11 cellular contexts compared by ENCODE assay signal in the genomic region with DNA sequence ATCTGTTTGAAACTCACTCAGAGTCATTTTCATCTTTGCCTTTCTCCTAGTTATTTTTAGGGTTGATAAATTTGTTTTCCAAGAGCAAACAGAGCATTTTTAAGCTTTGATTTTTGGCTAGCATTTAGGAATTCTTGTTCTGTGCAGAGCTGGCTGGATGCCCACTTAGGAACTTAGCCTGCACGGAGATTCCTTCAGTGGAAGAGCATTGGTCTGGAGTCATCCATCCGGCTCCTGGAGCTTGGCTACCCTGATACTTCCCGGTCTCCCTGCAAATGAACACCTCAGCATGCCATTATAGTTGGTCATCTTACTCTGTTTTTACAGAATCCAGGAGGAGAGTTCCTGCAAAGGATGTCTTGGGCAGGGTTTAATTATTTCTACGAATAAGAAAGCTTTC. TPM values are rescaled to one million over a fixed set of nuclear protein-coding genes. Genes with fewer than 3 reads are reported as not detected.
A peak's percentile ranks its signal among the peaks of the same experiment; 100 is the strongest.
DNase-seq lines count a peak whose midpoint lies in the region; ATAC-seq and TF ChIP-seq lines count a peak whose summit lies in the region.
"Had no signal": no experiment of that assay in that cellular context is flagged by ENCODE, and none has a peak within 500 bp of the region (broad histone marks: within the 10 kb centered on the region; RNA-seq: fewer than 3 reads in every experiment).

No MANE protein-coding gene starts in this region.

- DNase-seq in BJ (ENCODE audit: low read depth) (peak; percentile 27), fibroblast of the aortic adventitia (ENCODE audit: low read depth) (peak; percentile 93), prostate gland (ENCODE audit: low spot score) (peak; percentile 40), mesothelial cell of epicardium (ENCODE audit: low spot score in 2 of 2, unreplicated experiment in 2 of 2) (no peak), SKM-1 treated with dmso at 0.1 percent for 144 hours (lab: John Stamatoyannopoulos, UW; ENCODE audit: unreplicated experiment) (no peak)
- no peak for DNase-seq in activated naive CD4-positive, alpha-beta T cell treated with anti-CD3 and anti-CD28 coated beads, Interleukin-2, amount 10 ng/mL, durations not matched to agents 7 days and 5 days
- DNase-seq: NCI-H82 had no signal

- H3K27me3 Mint-ChIP-seq in mesothelial cell of epicardium (ENCODE audit: low read depth), result peaks cover 12% of the 10 kb centered on the region
- H3K27me3 Mint-ChIP-seq in activated naive CD4-positive, alpha-beta T cell treated with anti-CD3 and anti-CD28 coated beads, Interleukin-2, amount 10 ng/mL, durations not matched to agents 7 days and 5 days, result peaks cover 15% of the 10 kb centered on the region

- H3K4me3 ChIP-seq in BJ (ENCODE audit: low read depth, low read length) (no peak overlapping the region), fibroblast of the aortic adventitia (ENCODE audit: low read depth, low read length) (no peak overlapping the region), prostate gland (no peak overlapping the region)

- H3K4me1 ChIP-seq in prostate gland (replicated peaks), result no peaks in the 10 kb centered on the region

- 0 out of 2 replicates have a peak, but pooled peaks cover 1% of the 10 kb centered on the region for H3K27me3 ChIP-seq in BJ (ENCODE audit: control insufficient read depth, insufficient read depth, low read length)
- no peaks in the 10 kb centered on the region for H3K27me3 ChIP-seq in prostate gland (replicated peaks; ENCODE audit: insufficient read depth)

- no peak overlapping the region for H3K27ac Mint-ChIP-seq in mesothelial cell of epicardium
- no peak overlapping the region for H3K27ac Mint-ChIP-seq in activated naive CD4-positive, alpha-beta T cell treated with anti-CD3 and anti-CD28 coated beads, Interleukin-2, amount 10 ng/mL, durations not matched to agents 7 days and 5 days
- H3K27ac Mint-ChIP-seq: IgD-negative memory B cell, WTC11 had no signal

- H3K36me3 Mint-ChIP-seq in mesothelial cell of epicardium, result no peaks in the 10 kb centered on the region
- no peaks in the 10 kb centered on the region for H3K36me3 Mint-ChIP-seq in activated naive CD4-positive, alpha-beta T cell treated with anti-CD3 and anti-CD28 coated beads, Interleukin-2, amount 10 ng/mL, durations not matched to agents 7 days and 5 days
- H3K36me3 Mint-ChIP-seq: WTC11 had no signal

- CTCF ChIA-PET in BJ (lab: Yijun Ruan, JAX), result interaction anchor here (0.6 kb wide), 1 partner anchor 160 kb away, joined by 3 read pairs; no protein-coding TSS in a partner anchor
- CTCF ChIA-PET in activated naive CD4-positive, alpha-beta T cell treated with anti-CD3 and anti-CD28 coated beads, Interleukin-2, amount 10 ng/mL, durations not matched to agents 7 days and 5 days (lab: Charles Lee), result no interaction called here

- peaks cover 5% of the 10 kb centered on the region for H3K4me1 Mint-ChIP-seq in mesothelial cell of epicardium
- peaks cover 2% of the 10 kb centered on the region for H3K4me1 Mint-ChIP-seq in activated naive CD4-positive, alpha-beta T cell treated with anti-CD3 and anti-CD28 coated beads, Interleukin-2, amount 10 ng/mL, durations not matched to agents 7 days and 5 days

- no peak overlapping the region for H3K4me3 Mint-ChIP-seq in mesothelial cell of epicardium
- no peak overlapping the region for H3K4me3 Mint-ChIP-seq in activated naive CD4-positive, alpha-beta T cell treated with anti-CD3 and anti-CD28 coated beads, Interleukin-2, amount 10 ng/mL, durations not matched to agents 7 days and 5 days
- H3K4me3 Mint-ChIP-seq: IgD-negative memory B cell, WTC11 had no signal

- ATAC-seq in SK-N-SH treated with all-trans-retinoic acid at 6 μM for 48 hours, result peak; percentile 88
- no peak for ATAC-seq in esophagus mucosa
- ATAC-seq: WTC11 had no signal

- POLR2A ChIA-PET in BJ (lab: Charles Lee), result no interaction called here

- WGBS in prostate gland, result 21% methylated on average over 4 of the region's 4 CpGs

- TF ChIP-seq CTCF in BJ (IDR thresholded peaks at IDR 0.05; ENCODE audit: insufficient read depth, low read depth, low read length) (no peak), fibroblast of the aortic adventitia (IDR thresholded peaks at IDR 0.05; ENCODE audit: insufficient read depth, low read length) (no peak), prostate gland (IDR thresholded peaks at IDR 0.05) (no peak), mesothelial cell of epicardium (IDR thresholded peaks at IDR 0.05; ENCODE audit: unreplicated experiment) (no peak)

- no peaks in the 10 kb centered on the region for H3K9me3 ChIP-seq in prostate gland

- H3K9me3 Mint-ChIP-seq in mesothelial cell of epicardium, result no peaks in the 10 kb centered on the region
- H3K9me3 Mint-ChIP-seq in activated naive CD4-positive, alpha-beta T cell treated with anti-CD3 and anti-CD28 coated beads, Interleukin-2, amount 10 ng/mL, durations not matched to agents 7 days and 5 days, result no peaks in the 10 kb centered on the region
- H3K9me3 Mint-ChIP-seq: IgD-negative memory B cell had no signal

- TF ChIP-seq POLR2A in prostate gland (IDR thresholded peaks at IDR 0.05), result no peak

- intact Hi-C loops in prostate gland (cut with DNase I), result no loop called here

- H3K36me3 ChIP-seq in BJ (ENCODE audit: control insufficient read depth, insufficient read depth, low read length) (no peaks in the 10 kb centered on the region), prostate gland (no peaks in the 10 kb centered on the region)

- no peak overlapping the region for H3K27ac ChIP-seq in prostate gland

TF ChIP-seq in SK-N-SH treated with all-trans-retinoic acid at 6 μM for 48 hours, 23 proteins besides CTCF, POLR2A, EP300 and RAD21:
- TF ChIP-seq SNAI2 (CRISPR knock-in tag; IDR thresholded peaks at IDR 0.05) (no peak), ARNTL (CRISPR knock-in tag; IDR thresholded peaks at IDR 0.05; ENCODE audit: borderline replicate concordance, low read depth) (no peak), PPARA (CRISPR knock-in tag; IDR thresholded peaks at IDR 0.05; ENCODE audit: borderline replicate concordance) (no peak), BACH2 (CRISPR knock-in tag; IDR thresholded peaks at IDR 0.05; ENCODE audit: borderline replicate concordance) (no peak), ZFP3 (CRISPR knock-in tag; IDR thresholded peaks at IDR 0.05) (no peak), CSDC2 (CRISPR knock-in tag; IDR thresholded peaks at IDR 0.05) (no peak), ZNF8 (CRISPR knock-in tag; IDR thresholded peaks at IDR 0.05) (no peak), ISL1 (CRISPR knock-in tag; IDR thresholded peaks at IDR 0.05) (no peak), ZNF70 (CRISPR knock-in tag; IDR thresholded peaks at IDR 0.05) (no peak), ZFP30 (CRISPR knock-in tag; IDR thresholded peaks at IDR 0.05) (no peak), GLIS3 (CRISPR knock-in tag; IDR thresholded peaks at IDR 0.05) (no peak), TOX (CRISPR knock-in tag; IDR thresholded peaks at IDR 0.05; ENCODE audit: borderline replicate concordance) (no peak), TCF4 (CRISPR knock-in tag; IDR thresholded peaks at IDR 0.05; ENCODE audit: borderline replicate concordance) (no peak)
- TF ChIP-seq, protein P1, sequence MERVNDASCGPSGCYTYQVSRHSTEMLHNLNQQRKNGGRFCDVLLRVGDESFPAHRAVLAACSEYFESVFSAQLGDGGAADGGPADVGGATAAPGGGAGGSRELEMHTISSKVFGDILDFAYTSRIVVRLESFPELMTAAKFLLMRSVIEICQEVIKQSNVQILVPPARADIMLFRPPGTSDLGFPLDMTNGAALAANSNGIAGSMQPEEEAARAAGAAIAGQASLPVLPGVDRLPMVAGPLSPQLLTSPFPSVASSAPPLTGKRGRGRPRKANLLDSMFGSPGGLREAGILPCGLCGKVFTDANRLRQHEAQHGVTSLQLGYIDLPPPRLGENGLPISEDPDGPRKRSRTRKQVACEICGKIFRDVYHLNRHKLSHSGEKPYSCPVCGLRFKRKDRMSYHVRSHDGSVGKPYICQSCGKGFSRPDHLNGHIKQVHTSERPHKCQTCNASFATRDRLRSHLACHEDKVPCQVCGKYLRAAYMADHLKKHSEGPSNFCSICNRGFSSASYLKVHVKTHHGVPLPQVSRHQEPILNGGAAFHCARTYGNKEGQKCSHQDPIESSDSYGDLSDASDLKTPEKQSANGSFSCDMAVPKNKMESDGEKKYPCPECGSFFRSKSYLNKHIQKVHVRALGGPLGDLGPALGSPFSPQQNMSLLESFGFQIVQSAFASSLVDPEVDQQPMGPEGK (CRISPR knock-in tag; IDR thresholded peaks at IDR 0.05; ENCODE audit: borderline replicate concordance), result no peak
- TF ChIP-seq, protein P2, sequence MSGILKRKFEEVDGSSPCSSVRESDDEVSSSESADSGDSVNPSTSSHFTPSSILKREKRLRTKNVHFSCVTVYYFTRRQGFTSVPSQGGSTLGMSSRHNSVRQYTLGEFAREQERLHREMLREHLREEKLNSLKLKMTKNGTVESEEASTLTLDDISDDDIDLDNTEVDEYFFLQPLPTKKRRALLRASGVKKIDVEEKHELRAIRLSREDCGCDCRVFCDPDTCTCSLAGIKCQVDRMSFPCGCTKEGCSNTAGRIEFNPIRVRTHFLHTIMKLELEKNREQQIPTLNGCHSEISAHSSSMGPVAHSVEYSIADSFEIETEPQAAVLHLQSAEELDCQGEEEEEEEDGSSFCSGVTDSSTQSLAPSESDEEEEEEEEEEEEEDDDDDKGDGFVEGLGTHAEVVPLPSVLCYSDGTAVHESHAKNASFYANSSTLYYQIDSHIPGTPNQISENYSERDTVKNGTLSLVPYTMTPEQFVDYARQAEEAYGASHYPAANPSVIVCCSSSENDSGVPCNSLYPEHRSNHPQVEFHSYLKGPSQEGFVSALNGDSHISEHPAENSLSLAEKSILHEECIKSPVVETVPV (CRISPR knock-in tag; IDR thresholded peaks at IDR 0.05), result no peak

RNA-seq across cellular contexts. Expression of gene SPECC1, which starts 57.1 kb away (rescaled TPM):
- polyA plus RNA-seq in BJ (2011; rRNA removed), result 13.0 and 16.9 TPM in 2 replicates
- 9.8 and 13.1 TPM in 2 replicates for polyA minus RNA-seq in BJ (2011; rRNA and poly(A)+ RNA removed)
- 13.6 and 16.8 TPM in 2 replicates for total RNA-seq in fibroblast of the aortic adventitia (ENCODE audit: low replicate concordance)
- 10 to 100 TPM; 29.7 to 85.5 TPM for total RNA-seq in prostate gland
- total RNA-seq in mesothelial cell of epicardium, result 35.6 to 37.7 TPM (median 36.8 TPM) in 3 replicates
- 13.8 TPM for total RNA-seq in esophagus mucosa

Comparison
In these comparisons a context has a peak if more than half of its experiments do, and no peak if none do; other contexts are left out.
1. DNase-seq: peak in BJ (single experiment), fibroblast of the aortic adventitia (single experiment) and prostate gland (single experiment); none in mesothelial cell of epicardium (0 of 2), activated naive CD4-positive, alpha-beta T cell treated with anti-CD3 and anti-CD28 coated beads, Interleukin-2, amount 10 ng/mL, durations not matched to agents 7 days and 5 days (single experiment) and SKM-1 treated with dmso at 0.1 percent for 144 hours (single experiment).